In the genomic region with DNA sequence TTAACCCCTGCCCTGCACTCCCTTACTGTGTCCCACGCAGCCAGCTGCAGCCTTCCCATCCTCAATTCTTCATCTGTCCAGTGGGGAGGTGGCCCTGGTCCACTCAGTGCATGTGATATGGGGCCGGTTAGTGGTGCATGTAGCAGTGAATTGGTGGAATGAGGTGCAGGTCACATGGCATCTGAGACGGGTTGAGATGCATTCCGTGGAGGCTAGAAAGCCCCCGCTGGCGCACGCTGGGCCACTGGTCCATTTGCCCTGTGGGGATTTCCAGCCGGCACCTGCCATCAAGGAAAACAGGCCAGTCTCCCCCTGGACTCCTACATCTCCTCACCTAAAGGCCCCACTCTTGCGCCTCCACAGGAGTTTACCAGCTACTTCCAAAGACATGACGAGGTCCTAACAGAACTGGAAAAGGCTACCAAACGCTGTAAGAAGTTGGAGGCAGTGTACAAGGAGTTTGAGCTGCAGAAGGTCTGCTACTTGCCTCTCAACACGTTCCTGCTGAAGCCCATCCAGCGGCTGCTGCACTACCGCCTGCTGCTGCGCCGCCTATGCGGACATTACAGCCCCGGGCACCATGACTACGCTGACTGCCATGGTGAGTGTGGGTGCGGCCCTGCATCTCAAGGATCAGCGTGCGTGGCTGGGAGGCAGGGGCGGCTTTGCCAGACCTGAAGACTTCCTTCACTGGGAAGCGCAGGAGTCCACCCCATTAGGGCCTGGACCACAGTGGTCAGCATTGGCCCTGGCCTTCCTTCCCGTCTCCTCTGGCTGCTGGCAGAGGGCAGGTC, we compare ENCODE assay signal across 22 cellular contexts.
"Had no signal": no experiment of that assay in that cellular context is flagged by ENCODE, and none has a peak within 500 bp of the region (broad histone marks: within the 10 kb centered on the region; RNA-seq: fewer than 3 reads in every experiment).

No MANE protein-coding gene starts in this region.

- H3K4me1 Mint-ChIP-seq: mesothelial cell of epicardium had no signal

- H3K36me3 Mint-ChIP-seq: mesothelial cell of epicardium had no signal

- ATAC-seq: gastroesophageal sphincter, left cardiac atrium, left lung, left ventricle myocardium superior, lower lobe of right lung, mucosa of descending colon had no signal

- H3K9me3 ChIP-seq: esophagus muscularis mucosa, gastroesophageal sphincter, heart left ventricle, left lung, lower lobe of right lung, mucosa of descending colon had no signal

- H3K4me3 Mint-ChIP-seq: mesothelial cell of epicardium had no signal

- H3K9me3 Mint-ChIP-seq: mesothelial cell of epicardium had no signal

- H3K27ac ChIP-seq: coronary artery, dorsolateral prefrontal cortex, esophagus muscularis mucosa, foreskin keratinocyte, gastroesophageal sphincter, heart left ventricle, left lung, lower lobe of right lung had no signal

- H3K4me3 ChIP-seq: coronary artery, dorsolateral prefrontal cortex, esophagus muscularis mucosa, gastroesophageal sphincter, heart left ventricle, left lung, lower lobe of right lung, mucosa of descending colon had no signal

- H3K27ac Mint-ChIP-seq: mesothelial cell of epicardium had no signal

- DNase-seq: dermis blood vessel endothelial cell; dorsolateral prefrontal cortex; effector CD4-positive, alpha-beta T cell; effector memory CD4-positive, alpha-beta T cell; foreskin keratinocyte; heart left ventricle; hippocampal formation; left cardiac atrium; left lung; left ventricle myocardium superior; lower lobe of right lung; mesenchymal stem cell; mucosa of descending colon had no signal

- FAIRE-seq: colon, endothelial cell of umbilical vein, frontal cortex, islet of Langerhans, keratinocyte had no signal

- H3K4me1 ChIP-seq: esophagus muscularis mucosa, foreskin keratinocyte, gastroesophageal sphincter, heart left ventricle, left lung, lower lobe of right lung had no signal

- H3K27me3 ChIP-seq: dorsolateral prefrontal cortex, esophagus muscularis mucosa, foreskin keratinocyte, gastroesophageal sphincter, heart left ventricle, left lung had no signal
